ENCODE assay signal across 8 cellular contexts in genomic region chr9:93096131-93096802, GRCh38. TPM values are rescaled to one million over a fixed set of nuclear protein-coding genes. Genes with fewer than 3 reads are reported as not detected.
DNase-seq lines count a peak whose midpoint lies in the region; ATAC-seq and TF ChIP-seq lines count a peak whose summit lies in the region.

Gene CARD19 (plus strand): TSS chr9:93096217. CDS start chr9:93096346, 129 bp downstream.

- peaks cover 69 to 75% (median 74%) of the 10 kb centered on the region in 3 donors for H3K4me1 Mint-ChIP-seq in T-cell

- CTCF ChIA-PET in T-cell (lab: Charles Lee): interaction anchor here (0.7 to 1.3 kb wide), 2 partner anchors 12 to 16 kb away, joined by 3 to 8 read pairs; no protein-coding TSS in a partner anchor

- peaks cover 10% of the 10 kb centered on the region for H3K36me3 Mint-ChIP-seq in T-cell

- peak within 1 kb of the TSS; percentile 85 to 91 (median 90) for H3K4me3 Mint-ChIP-seq in T-cell

- H3K4me3 ChIP-seq in kidney epithelial cell (ENCODE audit: low read depth, low read length): peak within 1 kb of the TSS; percentile 79

- POLR2A ChIA-PET in T-cell (lab: Charles Lee): interaction anchor here in 1 of 2 donors (1.3 kb wide), 1 partner anchor 12 kb away, joined by 4 read pairs; no protein-coding TSS in a partner anchor

- peaks cover 0 to 3% (median under 1%) of the 10 kb centered on the region in 3 donors for H3K9me3 Mint-ChIP-seq in T-cell

- TF ChIP-seq CTCF in kidney epithelial cell (IDR thresholded peaks at IDR 0.05; ENCODE audit: insufficient read depth, low read length, poor library complexity, severe bottlenecking): no peak

- DNase-seq in AG08396 (ENCODE audit: low spot score) (peak; percentile 43), T-cell (peak in 25 of 34 experiments; percentile 26 to 57 (median 38)), kidney epithelial cell (ENCODE audit: low read depth) (no peak), NCI-H446 (lab: John Stamatoyannopoulos, UW) (no peak)
- peak; percentile 53 for DNase-seq in central memory CD4-positive, alpha-beta T cell
- DNase-seq in stimulated activated CD4-positive, alpha-beta T cell treated with anti-CD3 and anti-CD28 coated beads, Interleukin-12 subunit alpha, Interleukin-12 subunit beta, amount 100 ng/mL, for 4 hours: peak; percentile 40

- no peaks in the 10 kb centered on the region for H3K27me3 ChIP-seq in kidney epithelial cell (ENCODE audit: control insufficient read depth, insufficient read depth, low read length)

- ATAC-seq in GM18907 (IDR thresholded peaks at IDR 0.05; ENCODE audit: unreplicated experiment): peak; percentile 51
- peak; percentile 52 for ATAC-seq in HG03175 (IDR thresholded peaks at IDR 0.05; ENCODE audit: unreplicated experiment)
- peak; percentile 7 to 20 (median 12) for ATAC-seq in T-cell (replicated peaks in 1 of 4)

- no peaks in the 10 kb centered on the region for H3K27me3 Mint-ChIP-seq in T-cell

- H3K36me3 ChIP-seq in kidney epithelial cell (ENCODE audit: control insufficient read depth, insufficient read depth, low read length): no peaks in the 10 kb centered on the region

- H3K27ac Mint-ChIP-seq in T-cell: peak within 1 kb of the TSS; percentile 97 to 98

RNA-seq across cellular contexts. Expression of gene CARD19, which starts in this region (rescaled TPM):
- total RNA-seq in T-cell: 10 to 100 TPM; 39.7 to 98.5 (median 72.8) TPM
- 32.6 and 56.5 TPM in 2 replicates for total RNA-seq in kidney epithelial cell

Comparison
In these comparisons a context has a peak if more than half of its experiments do, and no peak if none do; other contexts are left out.
1. DNase-seq: peak in AG08396 (single experiment), T-cell (25 of 34), central memory CD4-positive, alpha-beta T cell (single experiment) and stimulated activated CD4-positive, alpha-beta T cell treated with anti-CD3 and anti-CD28 coated beads, Interleukin-12 subunit alpha, Interleukin-12 subunit beta, amount 100 ng/mL, for 4 hours (single experiment); none in kidney epithelial cell (single experiment) and NCI-H446 (0 of 2).
2. Peak in every context shown above with its lines, with median percentiles within 50 percentile points of each other: ATAC-seq.